In genomic region chr9:130242270-130243014, GRCh38 we compare ENCODE assay signal across 9 cellular contexts. TPM values are rescaled to one million over a fixed set of nuclear protein-coding genes. Genes with fewer than 3 reads are reported as not detected.
DNase-seq lines count a peak whose midpoint lies in the region; ATAC-seq and TF ChIP-seq lines count a peak whose summit lies in the region.
"Had no signal": no experiment of that assay in that cellular context is flagged by ENCODE, and none has a peak within 500 bp of the region (broad histone marks: within the 10 kb centered on the region; RNA-seq: fewer than 3 reads in every experiment).

No MANE protein-coding gene starts in this region.

- intact Hi-C loops in activated CD4-positive, alpha-beta T cell treated with anti-CD3 and anti-CD28 coated beads, Interleukin-2, amount 10 ng/mL, durations not matched to agents 24 days and 14 days (cut with micrococcal nuclease) = no loop called here
- intact Hi-C loops in spleen (cut with DNase I; ENCODE audit: low total_unique reads) = loop anchor here (10.0 kb wide), 1 partner anchor 102 kb away; no protein-coding TSS in a partner anchor

- H3K4me3 ChIP-seq in iPS-20b (ENCODE audit: low read length) = peak overlapping the region; percentile 53; the same call in 1 of the 2 replicates
- peak overlapping the region in 1 of 8 donors; percentile 54 for H3K4me3 ChIP-seq in spleen
- H3K4me3 ChIP-seq: upper lobe of right lung had no signal

- H3K9ac ChIP-seq in iPS-20b (ENCODE audit: low read depth, low read length) = no peak overlapping the region

- H3K27me3 ChIP-seq in iPS-20b (ENCODE audit: insufficient read depth, low read length) (peaks cover 4% of the 10 kb centered on the region), spleen (replicated peaks in 1 of 7) (peaks cover 0 to 16% (median 0%) of the 10 kb centered on the region in 7 donors)
- H3K27me3 ChIP-seq: upper lobe of right lung had no signal

- H3K27ac Mint-ChIP-seq in activated CD4-positive, alpha-beta T cell treated with anti-CD3 and anti-CD28 coated beads, Interleukin-2, amount 10 ng/mL, durations not matched to agents 24 days and 14 days = no peak overlapping the region

- 83 to 89% (median 85%) methylated on average over 10 to 11 of the region's 11 CpGs for WGBS in spleen, 5 donors

- H3K27ac ChIP-seq in iPS-20b (ENCODE audit: low read length) (no peak overlapping the region), spleen (no peak overlapping the region)
- H3K27ac ChIP-seq: upper lobe of right lung had no signal

- no peaks in the 10 kb centered on the region for H3K27me3 Mint-ChIP-seq in activated CD4-positive, alpha-beta T cell treated with anti-CD3 and anti-CD28 coated beads, Interleukin-2, amount 10 ng/mL, durations not matched to agents 24 days and 14 days

- H3K36me3 ChIP-seq in iPS-20b (ENCODE audit: insufficient read depth, low read depth, low read length) (no peaks in the 10 kb centered on the region), spleen (no peaks in the 10 kb centered on the region)
- H3K36me3 ChIP-seq: upper lobe of right lung had no signal

- H3K9me3 ChIP-seq in iPS-20b (ENCODE audit: insufficient read depth, low read depth, low read length) (no peaks in the 10 kb centered on the region), spleen (no peaks in the 10 kb centered on the region)
- H3K9me3 ChIP-seq: upper lobe of right lung had no signal

- peak overlapping the region; percentile 0 for H3K4me3 Mint-ChIP-seq in activated CD4-positive, alpha-beta T cell treated with anti-CD3 and anti-CD28 coated beads, Interleukin-2, amount 10 ng/mL, durations not matched to agents 24 days and 14 days

- H3K36me3 Mint-ChIP-seq in activated CD4-positive, alpha-beta T cell treated with anti-CD3 and anti-CD28 coated beads, Interleukin-2, amount 10 ng/mL, durations not matched to agents 24 days and 14 days (ENCODE audit: low read depth) = no peaks in the 10 kb centered on the region

- ATAC-seq in SK-N-SH treated with all-trans-retinoic acid at 6 μM for 48 hours = peak; percentile 9; the same call in 2 of the 3 replicates
- ATAC-seq in HG02852 (IDR thresholded peaks at IDR 0.05; ENCODE audit: unreplicated experiment) = no peak
- ATAC-seq in GM21576 (IDR thresholded peaks at IDR 0.05; ENCODE audit: unreplicated experiment) = no peak

- peaks cover 20% of the 10 kb centered on the region for H3K4me1 Mint-ChIP-seq in activated CD4-positive, alpha-beta T cell treated with anti-CD3 and anti-CD28 coated beads, Interleukin-2, amount 10 ng/mL, durations not matched to agents 24 days and 14 days

- no peaks in the 10 kb centered on the region for H3K9me3 Mint-ChIP-seq in activated CD4-positive, alpha-beta T cell treated with anti-CD3 and anti-CD28 coated beads, Interleukin-2, amount 10 ng/mL, durations not matched to agents 24 days and 14 days

- no peak for TF ChIP-seq CTCF in spleen (IDR thresholded peaks at IDR 0.05 in 8 of 11, conservative IDR thresholded peaks at IDR 0.05 in 3 of 11)

- no peak for TF ChIP-seq POLR2A in spleen (IDR thresholded peaks at IDR 0.05)

- peaks cover 4% of the 10 kb centered on the region; the same call in 1 of the 2 replicates for H3K4me1 ChIP-seq in iPS-20b (ENCODE audit: insufficient read depth, low read length)
- peaks cover 5 to 35% (median 24%) of the 10 kb centered on the region in 6 donors for H3K4me1 ChIP-seq in spleen

- no peak for DNase-seq in activated CD4-positive, alpha-beta T cell treated with anti-CD3 and anti-CD28 coated beads, Interleukin-2, amount 10 ng/mL, durations not matched to agents 24 days and 14 days
- no peak for DNase-seq in activated CD4-positive, alpha-beta T cell treated with anti-CD3 and anti-CD28 coated beads for 4 hours
- DNase-seq in spleen = peak; percentile 36
- DNase-seq in A172 (ENCODE audit: low spot score) = no peak

TF ChIP-seq in SK-N-SH treated with all-trans-retinoic acid at 6 μM for 48 hours, 23 proteins besides CTCF, POLR2A, EP300 and RAD21:
- TF ChIP-seq ZNF70 (CRISPR knock-in tag; IDR thresholded peaks at IDR 0.05) = no peak
- no peak for TF ChIP-seq PPARA (CRISPR knock-in tag; IDR thresholded peaks at IDR 0.05; ENCODE audit: borderline replicate concordance)
- TF ChIP-seq ESRRG (CRISPR knock-in tag; IDR thresholded peaks at IDR 0.05) = no peak
- TF ChIP-seq ARNTL (CRISPR knock-in tag; IDR thresholded peaks at IDR 0.05; ENCODE audit: borderline replicate concordance, low read depth) = no peak
- TF ChIP-seq, protein P1, sequence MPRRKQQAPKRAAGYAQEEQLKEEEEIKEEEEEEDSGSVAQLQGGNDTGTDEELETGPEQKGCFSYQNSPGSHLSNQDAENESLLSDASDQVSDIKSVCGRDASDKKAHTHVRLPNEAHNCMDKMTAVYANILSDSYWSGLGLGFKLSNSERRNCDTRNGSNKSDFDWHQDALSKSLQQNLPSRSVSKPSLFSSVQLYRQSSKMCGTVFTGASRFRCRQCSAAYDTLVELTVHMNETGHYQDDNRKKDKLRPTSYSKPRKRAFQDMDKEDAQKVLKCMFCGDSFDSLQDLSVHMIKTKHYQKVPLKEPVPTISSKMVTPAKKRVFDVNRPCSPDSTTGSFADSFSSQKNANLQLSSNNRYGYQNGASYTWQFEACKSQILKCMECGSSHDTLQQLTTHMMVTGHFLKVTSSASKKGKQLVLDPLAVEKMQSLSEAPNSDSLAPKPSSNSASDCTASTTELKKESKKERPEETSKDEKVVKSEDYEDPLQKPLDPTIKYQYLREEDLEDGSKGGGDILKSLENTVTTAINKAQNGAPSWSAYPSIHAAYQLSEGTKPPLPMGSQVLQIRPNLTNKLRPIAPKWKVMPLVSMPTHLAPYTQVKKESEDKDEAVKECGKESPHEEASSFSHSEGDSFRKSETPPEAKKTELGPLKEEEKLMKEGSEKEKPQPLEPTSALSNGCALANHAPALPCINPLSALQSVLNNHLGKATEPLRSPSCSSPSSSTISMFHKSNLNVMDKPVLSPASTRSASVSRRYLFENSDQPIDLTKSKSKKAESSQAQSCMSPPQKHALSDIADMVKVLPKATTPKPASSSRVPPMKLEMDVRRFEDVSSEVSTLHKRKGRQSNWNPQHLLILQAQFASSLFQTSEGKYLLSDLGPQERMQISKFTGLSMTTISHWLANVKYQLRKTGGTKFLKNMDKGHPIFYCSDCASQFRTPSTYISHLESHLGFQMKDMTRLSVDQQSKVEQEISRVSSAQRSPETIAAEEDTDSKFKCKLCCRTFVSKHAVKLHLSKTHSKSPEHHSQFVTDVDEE (CRISPR knock-in tag; IDR thresholded peaks at IDR 0.05) = no peak
- no peak for TF ChIP-seq CSDC2 (CRISPR knock-in tag; IDR thresholded peaks at IDR 0.05)
- no peak for TF ChIP-seq ZFP30 (CRISPR knock-in tag; IDR thresholded peaks at IDR 0.05)
- no peak for TF ChIP-seq CREB5 (CRISPR knock-in tag; IDR thresholded peaks at IDR 0.05; ENCODE audit: low read depth)
- TF ChIP-seq, protein P2, sequence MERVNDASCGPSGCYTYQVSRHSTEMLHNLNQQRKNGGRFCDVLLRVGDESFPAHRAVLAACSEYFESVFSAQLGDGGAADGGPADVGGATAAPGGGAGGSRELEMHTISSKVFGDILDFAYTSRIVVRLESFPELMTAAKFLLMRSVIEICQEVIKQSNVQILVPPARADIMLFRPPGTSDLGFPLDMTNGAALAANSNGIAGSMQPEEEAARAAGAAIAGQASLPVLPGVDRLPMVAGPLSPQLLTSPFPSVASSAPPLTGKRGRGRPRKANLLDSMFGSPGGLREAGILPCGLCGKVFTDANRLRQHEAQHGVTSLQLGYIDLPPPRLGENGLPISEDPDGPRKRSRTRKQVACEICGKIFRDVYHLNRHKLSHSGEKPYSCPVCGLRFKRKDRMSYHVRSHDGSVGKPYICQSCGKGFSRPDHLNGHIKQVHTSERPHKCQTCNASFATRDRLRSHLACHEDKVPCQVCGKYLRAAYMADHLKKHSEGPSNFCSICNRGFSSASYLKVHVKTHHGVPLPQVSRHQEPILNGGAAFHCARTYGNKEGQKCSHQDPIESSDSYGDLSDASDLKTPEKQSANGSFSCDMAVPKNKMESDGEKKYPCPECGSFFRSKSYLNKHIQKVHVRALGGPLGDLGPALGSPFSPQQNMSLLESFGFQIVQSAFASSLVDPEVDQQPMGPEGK (CRISPR knock-in tag; IDR thresholded peaks at IDR 0.05; ENCODE audit: borderline replicate concordance) = no peak
- no peak for TF ChIP-seq ZNF565 (CRISPR knock-in tag; conservative IDR thresholded peaks at IDR 0.05; ENCODE audit: low read depth)
- no peak for TF ChIP-seq SNAI2 (CRISPR knock-in tag; IDR thresholded peaks at IDR 0.05)

RNA-seq across cellular contexts. Expression of gene HMCN2, which starts 23.1 kb away (rescaled TPM):
- total RNA-seq in activated CD4-positive, alpha-beta T cell treated with anti-CD3 and anti-CD28 coated beads, Interleukin-2, amount 10 ng/mL, durations not matched to agents 24 days and 14 days = not detected in 2 replicates
- total RNA-seq in spleen = 1 to 10 TPM in 2 of 7 donors, under 1 TPM in 5; 0.09 to 1.9 (median 0.67) TPM
- polyA plus RNA-seq in spleen = 1 to 10 TPM in 2 of 3 donors, under 1 TPM in 1; 0.39 to 1.7 (median 1.4) TPM
- total RNA-seq in A172 (2014; rRNA removed; shearing (Covaris generic)) = 0.02 and 0.05 TPM in 2 replicates
